9 cellular contexts compared by ENCODE assay signal in the genomic region with DNA sequence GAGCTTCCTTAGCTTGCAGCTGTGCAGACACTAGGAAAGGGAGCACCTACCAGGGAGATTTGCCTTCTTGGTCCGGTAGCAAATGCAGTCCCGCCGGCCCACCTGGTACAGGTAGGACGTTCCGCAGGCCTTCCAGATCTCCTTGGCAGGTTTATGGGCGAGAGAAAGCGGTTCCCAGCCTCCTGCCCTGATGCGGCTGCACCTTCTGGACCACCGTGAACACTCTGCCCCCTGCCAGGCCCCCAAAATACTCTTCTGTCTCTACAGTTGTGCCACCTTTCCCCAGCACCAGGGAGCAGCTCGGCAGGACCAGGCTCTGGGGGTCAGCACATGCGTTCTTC.
DNase-seq lines count a peak whose midpoint lies in the region; ATAC-seq and TF ChIP-seq lines count a peak whose summit lies in the region.
"Had no signal": no experiment of that assay in that cellular context is flagged by ENCODE, and none has a peak within 500 bp of the region (broad histone marks: within the 10 kb centered on the region; RNA-seq: fewer than 3 reads in every experiment).

No MANE protein-coding gene starts in this region.

- TF ChIP-seq POLR2A in transverse colon (IDR thresholded peaks at IDR 0.05) = no peak

- H3K36me3 ChIP-seq in transverse colon = no peaks in the 10 kb centered on the region

- peak overlapping the region in 49 of 59 donors; percentile 28 to 70 (median 58) for H3K4me3 ChIP-seq in dorsolateral prefrontal cortex
- peak overlapping the region in 3 of 4 donors; percentile 0 to 60 (median 55) for H3K4me3 ChIP-seq in transverse colon

- H3K4me1 ChIP-seq in transverse colon = peaks cover 5 to 22% (median 14%) of the 10 kb centered on the region in 4 donors

- H3K27ac Mint-ChIP-seq in activated naive CD8-positive, alpha-beta T cell = no peak overlapping the region
- no peak overlapping the region for H3K27ac Mint-ChIP-seq in activated naive CD8-positive, alpha-beta T cell treated with anti-CD3 and anti-CD28 coated beads for 36 hours
- no peak overlapping the region for H3K27ac Mint-ChIP-seq in naive thymus-derived CD8-positive, alpha-beta T cell

- POLR2A ChIA-PET in naive thymus-derived CD8-positive, alpha-beta T cell (lab: Charles Lee) = no interaction called here

- H3K36me3 Mint-ChIP-seq in activated naive CD8-positive, alpha-beta T cell = no peaks in the 10 kb centered on the region
- no peaks in the 10 kb centered on the region for H3K36me3 Mint-ChIP-seq in activated naive CD8-positive, alpha-beta T cell treated with anti-CD3 and anti-CD28 coated beads for 36 hours
- no peaks in the 10 kb centered on the region for H3K36me3 Mint-ChIP-seq in naive thymus-derived CD8-positive, alpha-beta T cell

- in situ Hi-C loops in transverse colon (cut with MboI; ENCODE audit: low pct_ligation_motif_present in 1 of 4, low pct_unique_long_range_greater_than_20kb in 1 of 4, low sequenced_read_pairs in 3 of 4) = no loop called here

- ATAC-seq in naive thymus-derived CD8-positive, alpha-beta T cell = no peak

- 64% methylated on average over 11 of the region's 11 CpGs; no CpG with 5 or more reads in 1 of the 2 donors for WGBS in transverse colon (ENCODE audit: low coverage in 1 of 2), 2 donors

- no peaks in the 10 kb centered on the region for H3K9me3 ChIP-seq in transverse colon

- H3K27me3 ChIP-seq in dorsolateral prefrontal cortex = peaks cover 0 to 18% (median 0%) of the 10 kb centered on the region in 45 donors
- H3K27me3 ChIP-seq in transverse colon = no peaks in the 10 kb centered on the region

- intact Hi-C loops in dorsolateral prefrontal cortex (cut with DNase I) = loop anchor here (5.0 to 10.0 kb wide), 3 partner anchors 67 to 202 kb away; a partner anchor contains a TSS
- intact Hi-C loops in transverse colon (cut with DNase I; ENCODE audit: low total_unique reads) = loop anchor here (5.0 to 10.0 kb wide), 3 partner anchors 68 to 221 kb away; no protein-coding TSS in a partner anchor

- H3K27me3 Mint-ChIP-seq in activated naive CD8-positive, alpha-beta T cell = peaks cover 9% of the 10 kb centered on the region
- H3K27me3 Mint-ChIP-seq in activated naive CD8-positive, alpha-beta T cell treated with anti-CD3 and anti-CD28 coated beads for 36 hours = peaks cover 27% of the 10 kb centered on the region
- H3K27me3 Mint-ChIP-seq in naive thymus-derived CD8-positive, alpha-beta T cell = peaks cover 9 to 16% (median 12%) of the 10 kb centered on the region in 5 donors

- peaks cover 2% of the 10 kb centered on the region for H3K4me1 Mint-ChIP-seq in activated naive CD8-positive, alpha-beta T cell (ENCODE audit: low read depth)
- no peaks in the 10 kb centered on the region for H3K4me1 Mint-ChIP-seq in activated naive CD8-positive, alpha-beta T cell treated with anti-CD3 and anti-CD28 coated beads for 36 hours
- H3K4me1 Mint-ChIP-seq in naive thymus-derived CD8-positive, alpha-beta T cell = peaks cover 0 to 9% (median 2%) of the 10 kb centered on the region in 4 donors

- H3K27ac ChIP-seq in dorsolateral prefrontal cortex (peak overlapping the region in 9 of 59 donors; percentile 9 to 66 (median 42)), transverse colon (peak overlapping the region; percentile 58 to 80 (median 68))

- no peak for TF ChIP-seq EP300 in transverse colon (IDR thresholded peaks at IDR 0.05; ENCODE audit: low read depth)

- H3K4me3 Mint-ChIP-seq in activated naive CD8-positive, alpha-beta T cell = peak overlapping the region; percentile 70
- H3K4me3 Mint-ChIP-seq in activated naive CD8-positive, alpha-beta T cell treated with anti-CD3 and anti-CD28 coated beads for 36 hours = no peak overlapping the region
- peak overlapping the region in 8 of 10 donors; percentile 3 to 60 (median 48) for H3K4me3 Mint-ChIP-seq in naive thymus-derived CD8-positive, alpha-beta T cell

- H3K9me3 Mint-ChIP-seq in activated naive CD8-positive, alpha-beta T cell (ENCODE audit: low read depth) = no peaks in the 10 kb centered on the region
- H3K9me3 Mint-ChIP-seq in activated naive CD8-positive, alpha-beta T cell treated with anti-CD3 and anti-CD28 coated beads for 36 hours = no peaks in the 10 kb centered on the region
- no peaks in the 10 kb centered on the region for H3K9me3 Mint-ChIP-seq in naive thymus-derived CD8-positive, alpha-beta T cell

- TF ChIP-seq CTCF in dorsolateral prefrontal cortex (IDR thresholded peaks at IDR 0.05 in 54 of 56, conservative IDR thresholded peaks at IDR 0.05 in 2 of 56; ENCODE audit: low read depth in 1 of 56, partially characterized antibody in 56 of 56) = no peak
- no peak for TF ChIP-seq CTCF in transverse colon (IDR thresholded peaks at IDR 0.05)
- no peak for TF ChIP-seq CTCF in GM10266 (IDR thresholded peaks at IDR 0.05; ENCODE audit: control insufficient read depth, insufficient read depth, low read depth, missing control alignments)

- DNase-seq in activated naive CD8-positive, alpha-beta T cell treated with anti-CD3 and anti-CD28 coated beads for 36 hours = no peak
- DNase-seq in dorsolateral prefrontal cortex (no peak), transverse colon (no peak), NCI-H187 treated with DMSO at 0.1 percent for 48 hours (lab: John Stamatoyannopoulos, UW) (no peak), NCI-H1436 treated with DMSO at 0.1 percent for 48 hours (lab: John Stamatoyannopoulos, UW) (no peak), GM10266 (ENCODE audit: extremely low spot score) (no peak)
- DNase-seq in naive thymus-derived CD8-positive, alpha-beta T cell = no peak
- DNase-seq: foreskin melanocyte had no signal
